In the genomic region with DNA sequence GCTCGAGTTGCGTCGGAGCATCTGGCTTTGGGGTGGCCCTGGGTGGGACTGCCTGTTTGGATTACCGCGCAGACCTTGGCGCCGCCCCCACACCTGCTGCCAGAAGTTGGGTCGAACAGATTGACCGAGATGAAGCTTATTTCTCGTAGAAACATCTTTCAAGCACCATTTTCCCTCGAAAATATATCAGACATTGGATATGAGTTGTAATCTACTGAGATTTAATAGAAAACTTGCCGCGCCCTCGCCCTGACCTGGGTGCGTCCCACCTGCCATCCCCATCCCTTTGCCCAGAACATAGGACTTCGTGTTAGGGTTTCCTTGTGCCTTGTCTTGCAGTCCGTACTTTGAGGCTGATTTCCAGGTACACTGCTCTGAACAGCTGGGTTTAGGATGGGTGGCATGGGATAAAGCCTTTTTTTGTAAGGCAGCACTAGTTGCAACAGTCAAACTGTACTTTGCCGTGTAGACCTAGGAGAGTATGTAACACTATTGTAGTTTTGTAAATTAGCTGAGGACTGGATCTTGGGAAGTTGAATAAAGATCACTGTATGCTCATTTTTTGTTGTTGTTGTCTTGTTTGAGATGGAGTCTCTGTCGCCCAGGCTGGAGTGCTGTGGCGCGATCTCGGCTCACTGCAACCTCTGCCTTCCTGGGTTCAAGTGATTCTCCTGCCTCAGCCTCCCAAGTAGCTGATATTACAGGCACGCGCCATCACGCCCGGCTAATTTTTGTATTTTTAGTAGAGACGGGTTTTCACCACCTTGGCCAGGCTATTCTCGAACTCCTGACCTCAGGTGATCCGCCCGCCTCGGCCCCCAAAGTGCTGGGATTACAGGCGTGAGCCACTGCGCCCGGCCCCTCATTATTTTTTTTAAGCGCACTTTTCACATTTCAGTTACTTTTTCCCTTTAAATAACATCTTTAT, we compare ENCODE assay signal across 8 cellular contexts. TPM values are rescaled to one million over a fixed set of nuclear protein-coding genes. Genes with fewer than 3 reads are reported as not detected.
A peak's percentile ranks its signal among the peaks of the same experiment; 100 is the strongest.
DNase-seq lines count a peak whose midpoint lies in the region; ATAC-seq, FAIRE-seq and TF ChIP-seq lines count a peak whose summit lies in the region.

No MANE protein-coding gene starts in this region.

- no peaks in the 10 kb centered on the region for H3K9me3 Mint-ChIP-seq in HFFc6

- H3K4me3 ChIP-seq in A673 (ENCODE audit: low read depth, low read length, poor library complexity, severe bottlenecking) (peak overlapping the region; percentile 59), brain microvascular endothelial cell (ENCODE audit: low read depth, low read length) (peak overlapping the region; percentile 95), mononuclear cell (ENCODE audit: low read length) (peak overlapping the region; percentile 85)

- intact Hi-C loops in A673 (cut with micrococcal nuclease; ENCODE audit: unreplicated experiment) = loop anchor here (2.0 to 5.0 kb wide), 2 partner anchors 25 to 190 kb away; a partner anchor contains a TSS

- TF ChIP-seq CTCF in A673 (conservative IDR thresholded peaks at IDR 0.05; ENCODE audit: low read depth, low read length) = no peak
- TF ChIP-seq CTCF in HFFc6 (IDR thresholded peaks at IDR 0.05) = no peak
- TF ChIP-seq CTCF in brain microvascular endothelial cell (IDR thresholded peaks at IDR 0.05; ENCODE audit: low read depth, low read length, missing control alignments) = no peak

- BruUV-seq in A673 (replicated peaks; lab: Mats Ljungman, UMichigan) = TSS peak; percentile 68

- POLR2A ChIA-PET in A673 (lab: Charles Lee; ENCODE audit: low non-redundant PET) = interaction anchor here (0.5 to 0.7 kb wide), 2 partner anchors 11 to 390 kb away, joined by 3 read pairs; no protein-coding TSS in a partner anchor

- CTCF ChIA-PET in A673 (lab: Charles Lee) = interaction anchor here (0.6 kb wide), 1 partner anchor 392 kb away, joined by 6 read pairs; no protein-coding TSS in a partner anchor

- peak overlapping the region; percentile 98 for H3K4me3 Mint-ChIP-seq in HFFc6

- no peaks in the 10 kb centered on the region for H3K36me3 ChIP-seq in A673 (ENCODE audit: insufficient read depth, low read length, poor library complexity, severe bottlenecking)
- no peaks in the 10 kb centered on the region for H3K36me3 ChIP-seq in brain microvascular endothelial cell (replicated peaks)

- H3K27ac Mint-ChIP-seq in HFFc6 = peak overlapping the region; percentile 96

- H3K4me1 ChIP-seq in A673 (ENCODE audit: insufficient read depth, low read length, poor library complexity, severe bottlenecking) (peaks cover 6% of the 10 kb centered on the region), mononuclear cell (ENCODE audit: insufficient read depth, low read length) (peaks cover 47% of the 10 kb centered on the region)

- in situ Hi-C loops in brain microvascular endothelial cell (cut with HindIII; ENCODE audit: low pct_ligation_motif_present, low sequenced_read_pairs) = no loop called here

- DNase-seq in A673 (ENCODE audit: low spot score) = no peak
- no peak for DNase-seq in HFFc6
- DNase-seq in brain microvascular endothelial cell = no peak
- DNase-seq in activated effector memory CD4-positive, alpha-beta T cell treated with anti-CD3 and anti-CD28 coated beads, Interleukin-2, amount 50 U/mL, for 16 hours = no peak
- DNase-seq in RCC 7860 (ENCODE audit: low spot score) = no peak
- no peak for DNase-seq in NCI-H524 treated with DMSO at 0.1 percent for 48 hours (lab: John Stamatoyannopoulos, UW)

- peaks cover 11% of the 10 kb centered on the region for H3K27me3 Mint-ChIP-seq in HFFc6 (ENCODE audit: insufficient read depth)

- H3K36me3 Mint-ChIP-seq in HFFc6 (ENCODE audit: low read depth) = peaks cover 8% of the 10 kb centered on the region

- FAIRE-seq in RCC 7860 (lab: Jason Lieb, UNC) = no peak

- H3K27me3 ChIP-seq in A673 (replicated peaks; ENCODE audit: insufficient read depth, low read depth, low read length, poor library complexity) (no peaks in the 10 kb centered on the region), brain microvascular endothelial cell (replicated peaks) (no peaks in the 10 kb centered on the region), mononuclear cell (ENCODE audit: insufficient read depth, low read length) (no peaks in the 10 kb centered on the region)

- ATAC-seq in HG03175 (IDR thresholded peaks at IDR 0.05; ENCODE audit: unreplicated experiment) = no peak

- H3K4me1 Mint-ChIP-seq in HFFc6 (ENCODE audit: low read depth) = peaks cover 29% of the 10 kb centered on the region

- H3K9me3 ChIP-seq in A673 (ENCODE audit: low read depth, low read length, poor library complexity, severe bottlenecking) = no peaks in the 10 kb centered on the region
- H3K9me3 ChIP-seq in mononuclear cell (ENCODE audit: low read depth, low read length) = no peaks in the 10 kb centered on the region

- peak overlapping the region; percentile 86 for H3K27ac ChIP-seq in A673 (ENCODE audit: low read depth, low read length, poor library complexity, severe bottlenecking)
- peak overlapping the region; percentile 91 for H3K27ac ChIP-seq in brain microvascular endothelial cell

RNA-seq across cellular contexts. Expression of a gene that starts 1.0 kb away (rescaled TPM):
- total RNA-seq in A673 (2021) (111 and 113 TPM in 2 replicates), mononuclear cell (17.2 TPM)
- total RNA-seq in HFFc6 (2021; fragmentation: NEBNext Ultra II Directional; extraction: Animal tissue kit (Norgen Biotek cat#: 25700)) = 10 to 100 TPM; 77.8 to 88.2 (median 80.2) TPM

RNA-seq across cellular contexts. Expression of a gene that starts 25.4 kb away (rescaled TPM):
- total RNA-seq in A673 (2021) = 77.6 and 79.5 TPM in 2 replicates
- total RNA-seq in HFFc6 (2021; fragmentation: NEBNext Ultra II Directional; extraction: Animal tissue kit (Norgen Biotek cat#: 25700)) = 10 to 100 TPM; 73.7 to 89.7 (median 80.7) TPM
- 81.5 TPM for total RNA-seq in mononuclear cell

RNA-seq across cellular contexts. Expression of a gene that starts 33.7 kb away (rescaled TPM):
- total RNA-seq in A673 (2021) (119 and 147 TPM in 2 replicates), mononuclear cell (34.5 TPM)
- total RNA-seq in HFFc6 (2021; fragmentation: NEBNext Ultra II Directional; extraction: Animal tissue kit (Norgen Biotek cat#: 25700)) = 10 to 100 TPM; 62.2 to 81.9 (median 70.1) TPM
